Comparison of ENCODE assay signal across 10 cellular contexts in the genomic region with DNA sequence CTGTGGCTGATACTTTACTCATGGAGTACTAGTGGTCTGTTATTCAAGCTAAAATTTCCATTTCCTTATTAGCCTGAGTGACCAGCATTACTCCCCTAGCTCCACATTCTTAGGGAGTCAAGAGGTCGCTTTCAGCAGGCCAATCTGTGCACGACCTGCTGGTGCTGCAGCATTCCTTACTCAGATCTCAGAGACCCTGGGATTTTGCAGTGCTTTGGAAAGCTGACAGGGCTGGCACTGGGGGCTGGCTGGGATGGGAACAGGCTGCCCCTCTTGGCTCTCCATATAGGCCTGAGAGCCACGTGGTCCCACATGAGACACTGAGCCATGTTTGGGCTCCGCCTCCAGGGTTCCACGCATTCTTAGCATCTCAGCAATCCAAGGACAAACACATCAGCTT.
DNase-seq lines count a peak whose midpoint lies in the region; ATAC-seq and TF ChIP-seq lines count a peak whose summit lies in the region.
"Had no signal": no experiment of that assay in that cellular context is flagged by ENCODE, and none has a peak within 500 bp of the region (broad histone marks: within the 10 kb centered on the region; RNA-seq: fewer than 3 reads in every experiment).

No MANE protein-coding gene starts in this region.

- H3K9me3 ChIP-seq in Panc1 (ENCODE audit: control insufficient read depth, insufficient read depth, low read depth, low read length): no peaks in the 10 kb centered on the region
- H3K9me3 ChIP-seq in esophagus muscularis mucosa: no peaks in the 10 kb centered on the region
- H3K9me3 ChIP-seq in lung (ENCODE audit: control insufficient read depth in 2 of 2, insufficient read depth in 1 of 2, low read length in 1 of 2): no peaks in the 10 kb centered on the region

- TF ChIP-seq POLR2A in esophagus muscularis mucosa (IDR thresholded peaks at IDR 0.05; ENCODE audit: low read depth): no peak

- no peak for TF ChIP-seq CTCF in Panc1 (IDR thresholded peaks at IDR 0.05)
- no peak for TF ChIP-seq CTCF in esophagus muscularis mucosa (IDR thresholded peaks at IDR 0.05)
- TF ChIP-seq CTCF in lung (IDR thresholded peaks at IDR 0.05; ENCODE audit: control extremely low read depth, extremely low read depth): no peak

- no TSS peak for BruUV-seq in Panc1 (replicated peaks; lab: Mats Ljungman, UMichigan)

- H3K36me3 ChIP-seq in Panc1 (ENCODE audit: control insufficient read depth, insufficient read depth, low read length) (no peaks in the 10 kb centered on the region), esophagus muscularis mucosa (no peaks in the 10 kb centered on the region), lung (ENCODE audit: control insufficient read depth in 2 of 2, insufficient read depth in 2 of 2, low read length in 2 of 2) (no peaks in the 10 kb centered on the region)

- POLR2A ChIA-PET in Panc1 (lab: Charles Lee): no interaction called here

- CTCF ChIA-PET in Panc1 (lab: Charles Lee): interaction anchor here (0.6 to 0.7 kb wide), 2 partner anchors 182 to 383 kb away, joined by 3 to 7 read pairs; no protein-coding TSS in a partner anchor

- peaks cover 26% of the 10 kb centered on the region for H3K4me1 ChIP-seq in Panc1 (ENCODE audit: control insufficient read depth, insufficient read depth, low read length)
- H3K4me1 ChIP-seq in esophagus muscularis mucosa: peaks cover 21 to 47% (median 32%) of the 10 kb centered on the region in 4 donors
- H3K4me1 ChIP-seq in lung (ENCODE audit: control insufficient read depth in 2 of 2, insufficient read depth in 2 of 2, low read length in 2 of 2): peaks cover 8 to 12% of the 10 kb centered on the region in 2 donors

- TF ChIP-seq EP300 in esophagus muscularis mucosa (IDR thresholded peaks at IDR 0.05): no peak

- DNase-seq in Panc1 (ENCODE audit: low read depth, low spot score) (no peak), esophagus muscularis mucosa (ENCODE audit: extremely low spot score) (no peak), lung (ENCODE audit: low spot score) (peak; percentile 50), ureter (ENCODE audit: low spot score) (peak; percentile 46), NCI-H128 (lab: John Stamatoyannopoulos, UW; ENCODE audit: unreplicated experiment) (no peak), SIG-M5 (lab: John Stamatoyannopoulos, UW) (no peak)
- DNase-seq: central memory CD4-positive, alpha-beta T cell; mammary epithelial cell; NCI-H524 had no signal

- no peak overlapping the region for H3K4me3 ChIP-seq in Panc1 (ENCODE audit: low read depth in 2 of 2, low read length in 2 of 2)
- no peak overlapping the region for H3K4me3 ChIP-seq in esophagus muscularis mucosa
- no peak overlapping the region for H3K4me3 ChIP-seq in lung

- 38% methylated on average over 5 of the region's 5 CpGs for WGBS in esophagus muscularis mucosa
- WGBS in lung, 2 donors: 58 to 79% methylated on average over 5 of the region's 5 CpGs

- in situ Hi-C loops in Panc1 (cut with HindIII; ENCODE audit: low pct_unique_long_range_greater_than_20kb, low sequenced_read_pairs): no loop called here

- H3K27ac ChIP-seq in Panc1 (ENCODE audit: low read length) (peak overlapping the region; percentile 70), esophagus muscularis mucosa (replicated peaks in 1 of 4) (peak overlapping the region; percentile 46 to 67 (median 64)), lung (ENCODE audit: low read depth in 1 of 2, low read length in 1 of 2) (no peak overlapping the region)

- H3K27me3 ChIP-seq in Panc1 (ENCODE audit: control insufficient read depth, insufficient read depth, low read length) (no peaks in the 10 kb centered on the region), esophagus muscularis mucosa (no peaks in the 10 kb centered on the region), lung (ENCODE audit: control insufficient read depth, insufficient read depth) (no peaks in the 10 kb centered on the region)

- ATAC-seq in Panc1 (peak; percentile 66), lung (ENCODE audit: insufficient read depth, low FRiP score) (peak; percentile 73), GM21447 (IDR thresholded peaks at IDR 0.05; ENCODE audit: unreplicated experiment) (no peak)

- intact Hi-C loops in Panc1 (cut with micrococcal nuclease; ENCODE audit: unreplicated experiment): no loop called here
- intact Hi-C loops in esophagus muscularis mucosa (cut with DNase I): no loop called here

Comparison
In these comparisons a context has a peak if more than half of its experiments do, and no peak if none do; other contexts are left out.
1. DNase-seq: peak in lung (single experiment) and ureter (single experiment); none in Panc1 (single experiment), esophagus muscularis mucosa (single experiment), NCI-H128 (single experiment) and SIG-M5 (single experiment).
2. H3K27ac ChIP-seq: peak in Panc1 (single experiment) and esophagus muscularis mucosa (4 of 4); none in lung (0 of 2).